In genomic region chr7:15305002-15305600, GRCh38 we compare ENCODE assay signal across 8 cellular contexts.
DNase-seq lines count a peak whose midpoint lies in the region; ATAC-seq and TF ChIP-seq lines count a peak whose summit lies in the region.

No MANE protein-coding gene starts in this region.

- H3K27ac ChIP-seq in breast epithelium (no peak overlapping the region), left lung (no peak overlapping the region)

- no peaks in the 10 kb centered on the region for H3K27me3 Mint-ChIP-seq in activated T-cell treated with anti-CD3 and anti-CD28 coated beads, Interleukin-2, amount 50 U/mL, for 72 hours (ENCODE audit: low read depth)
- H3K27me3 Mint-ChIP-seq in T-helper 17 cell = no peaks in the 10 kb centered on the region

- H3K36me3 ChIP-seq in breast epithelium = no peaks in the 10 kb centered on the region
- no peaks in the 10 kb centered on the region for H3K36me3 ChIP-seq in left lung

- H3K9me3 Mint-ChIP-seq in activated T-cell treated with anti-CD3 and anti-CD28 coated beads, Interleukin-2, amount 50 U/mL, for 72 hours = peaks cover 1 to 2% of the 10 kb centered on the region in 2 donors

- DNase-seq in activated T-cell treated with anti-CD3 and anti-CD28 coated beads, Interleukin-2, amount 50 U/mL, for 72 hours = peak; percentile 8 to 16
- DNase-seq in activated T-cell treated with anti-CD3 and anti-CD28 coated beads for 4 hours (no peak), NCI-H2171 (lab: John Stamatoyannopoulos, UW) (peak; percentile 60), breast epithelium (ENCODE audit: low spot score in 2 of 2) (no peak), left lung (no peak), T-helper 17 cell (no peak)
- no peak for DNase-seq in stimulated activated naive CD4-positive, alpha-beta T cell treated with Interleukin-2 at 50 U/mL for 16 hours (lab: John Stamatoyannopoulos, UW)

- no peak for TF ChIP-seq POLR2A in breast epithelium (IDR thresholded peaks at IDR 0.05)

- no peaks in the 10 kb centered on the region for H3K36me3 Mint-ChIP-seq in activated T-cell treated with anti-CD3 and anti-CD28 coated beads, Interleukin-2, amount 50 U/mL, for 72 hours (ENCODE audit: insufficient read depth in 2 of 2)
- no peaks in the 10 kb centered on the region for H3K36me3 Mint-ChIP-seq in T-helper 17 cell (ENCODE audit: low read depth)

- H3K4me1 Mint-ChIP-seq in activated T-cell treated with anti-CD3 and anti-CD28 coated beads, Interleukin-2, amount 50 U/mL, for 72 hours (ENCODE audit: low read depth) = no peaks in the 10 kb centered on the region
- H3K4me1 Mint-ChIP-seq in T-helper 17 cell = no peaks in the 10 kb centered on the region

- H3K9me3 ChIP-seq in breast epithelium (no peaks in the 10 kb centered on the region), left lung (no peaks in the 10 kb centered on the region), T-helper 17 cell (ENCODE audit: control insufficient read depth, low read length, poor library complexity, severe bottlenecking) (no peaks in the 10 kb centered on the region)

- no peak overlapping the region for H3K27ac Mint-ChIP-seq in activated T-cell treated with anti-CD3 and anti-CD28 coated beads, Interleukin-2, amount 50 U/mL, for 72 hours
- no peak overlapping the region for H3K27ac Mint-ChIP-seq in T-helper 17 cell

- intact Hi-C loops in breast epithelium (cut with DNase I; ENCODE audit: low total_unique reads) (no loop called here), left lung (cut with DNase I) (no loop called here)

- no peak overlapping the region for H3K4me3 Mint-ChIP-seq in activated T-cell treated with anti-CD3 and anti-CD28 coated beads, Interleukin-2, amount 50 U/mL, for 72 hours
- no peak overlapping the region for H3K4me3 Mint-ChIP-seq in T-helper 17 cell

- H3K4me1 ChIP-seq in breast epithelium = no peaks in the 10 kb centered on the region
- no peaks in the 10 kb centered on the region for H3K4me1 ChIP-seq in left lung

- peak; percentile 39 to 62 (median 55) for TF ChIP-seq CTCF in breast epithelium (IDR thresholded peaks at IDR 0.05)
- peak; percentile 41 to 73 for TF ChIP-seq CTCF in left lung (IDR thresholded peaks at IDR 0.05)

- H3K27me3 ChIP-seq in breast epithelium = no peaks in the 10 kb centered on the region
- no peaks in the 10 kb centered on the region for H3K27me3 ChIP-seq in left lung

- ATAC-seq in activated T-cell treated with anti-CD3 and anti-CD28 coated beads, Interleukin-2, amount 50 U/mL, for 72 hours (replicated peaks in 1 of 2) = no peak
- ATAC-seq in HG02981 (IDR thresholded peaks at IDR 0.05; ENCODE audit: unreplicated experiment) = peak; percentile 83
- ATAC-seq in left lung = peak; percentile 65
- ATAC-seq in T-helper 17 cell = no peak

- H3K4me3 ChIP-seq in breast epithelium = no peak overlapping the region
- no peak overlapping the region for H3K4me3 ChIP-seq in left lung

Comparison
In these comparisons a context has a peak if more than half of its experiments do, and no peak if none do; other contexts are left out.
1. DNase-seq: peak in activated T-cell treated with anti-CD3 and anti-CD28 coated beads, Interleukin-2, amount 50 U/mL, for 72 hours (2 of 2) and NCI-H2171 (single experiment); none in activated T-cell treated with anti-CD3 and anti-CD28 coated beads for 4 hours (single experiment), breast epithelium (0 of 2), left lung (0 of 2), T-helper 17 cell (0 of 3) and stimulated activated naive CD4-positive, alpha-beta T cell treated with Interleukin-2 at 50 U/mL for 16 hours (single experiment).
2. ATAC-seq: peak in HG02981 (single experiment) and left lung (single experiment); none in activated T-cell treated with anti-CD3 and anti-CD28 coated beads, Interleukin-2, amount 50 U/mL, for 72 hours (0 of 2) and T-helper 17 cell (single experiment).